ENCODE assay signal across 16 cellular contexts in the genomic region with DNA sequence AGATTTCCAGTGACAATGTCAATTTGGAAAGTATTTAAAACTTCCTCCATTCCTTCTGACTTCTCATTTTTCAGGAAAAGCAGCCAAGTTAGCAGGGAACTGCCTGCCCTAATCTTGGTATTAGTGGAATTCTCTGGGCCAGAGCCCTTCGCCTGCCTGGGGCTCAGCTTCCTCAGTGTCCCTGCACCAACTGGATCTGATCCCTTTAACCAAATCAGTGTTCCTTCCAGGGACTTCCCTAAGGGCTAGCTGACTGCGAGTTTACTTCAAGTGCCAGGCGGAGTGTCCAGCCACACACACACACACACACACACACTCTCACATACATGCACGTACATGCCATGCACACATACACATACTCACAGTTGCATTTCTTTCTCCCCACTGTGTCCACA. TPM values are rescaled to one million over a fixed set of nuclear protein-coding genes. Genes with fewer than 3 reads are reported as not detected.
DNase-seq lines count a peak whose midpoint lies in the region; ATAC-seq and TF ChIP-seq lines count a peak whose summit lies in the region.
"Had no signal": no experiment of that assay in that cellular context is flagged by ENCODE, and none has a peak within 500 bp of the region (broad histone marks: within the 10 kb centered on the region; RNA-seq: fewer than 3 reads in every experiment).

No MANE protein-coding gene starts in this region.

- peak overlapping the region; percentile 13 to 77 for H3K27ac ChIP-seq in testis
- H3K27ac ChIP-seq: brain microvascular endothelial cell had no signal

- H3K4me1 Mint-ChIP-seq in activated CD4-positive, alpha-beta memory T cell treated with anti-CD3 and anti-CD28 coated beads for 36 hours (ENCODE audit: low read depth): no peaks in the 10 kb centered on the region

- no peak for TF ChIP-seq CTCF in fibroblast of the aortic adventitia (IDR thresholded peaks at IDR 0.05; ENCODE audit: insufficient read depth, low read length)
- TF ChIP-seq CTCF in mucosa of descending colon (IDR thresholded peaks at IDR 0.05): no peak
- TF ChIP-seq CTCF in testis (IDR thresholded peaks at IDR 0.05): no peak

- no peak for TF ChIP-seq POLR2A in testis (IDR thresholded peaks at IDR 0.05)

- POLR2A ChIA-PET in activated CD4-positive, alpha-beta memory T cell treated with anti-CD3 and anti-CD28 coated beads for 36 hours (lab: Charles Lee): no interaction called here

- H3K27ac Mint-ChIP-seq in activated CD4-positive, alpha-beta memory T cell treated with anti-CD3 and anti-CD28 coated beads for 36 hours: no peak overlapping the region
- H3K27ac Mint-ChIP-seq: activated CD4-positive, alpha-beta T cell treated with anti-CD3 and anti-CD28 coated beads for 36 hours; CD4-positive, alpha-beta T cell; stimulated activated memory B cell treated with anti-CD40 and anti-IgM and Interleukin-4, amounts not matched to agents 10 μg/mL and 1 μg/mL and 100 μg/mL, for 72 hours had no signal

- no peaks in the 10 kb centered on the region for H3K36me3 Mint-ChIP-seq in activated CD4-positive, alpha-beta memory T cell treated with anti-CD3 and anti-CD28 coated beads for 36 hours

- H3K27me3 ChIP-seq in testis: no peaks in the 10 kb centered on the region
- H3K27me3 ChIP-seq: brain microvascular endothelial cell had no signal

- H3K4me3 Mint-ChIP-seq in activated CD4-positive, alpha-beta memory T cell treated with anti-CD3 and anti-CD28 coated beads for 36 hours: no peak overlapping the region
- H3K4me3 Mint-ChIP-seq: activated CD4-positive, alpha-beta T cell treated with anti-CD3 and anti-CD28 coated beads for 36 hours; CD4-positive, alpha-beta T cell; stimulated activated memory B cell treated with anti-CD40 and anti-IgM and Interleukin-4, amounts not matched to agents 10 μg/mL and 1 μg/mL and 100 μg/mL, for 72 hours had no signal

- DNase-seq in fibroblast of the aortic adventitia (ENCODE audit: low read depth) (peak; percentile 65), mucosa of descending colon (no peak), testis (no peak), anterior cingulate cortex (lab: John Stamatoyannopoulos, UW) (no peak), NCI-H1694 (lab: John Stamatoyannopoulos, UW) (no peak)
- DNase-seq in activated CD4-positive, alpha-beta memory T cell treated with anti-CD3 and anti-CD28 coated beads for 36 hours: no peak
- DNase-seq: activated CD4-positive, alpha-beta T cell treated with anti-CD3 and anti-CD28 coated beads for 36 hours; brain microvascular endothelial cell; CD4-positive, alpha-beta T cell; Kasumi-1; NCI-H2081 treated with DMSO at 0.1 percent for 48 hours; nucleus accumbens; stimulated activated CD4-positive, alpha-beta T cell treated with anti-CD3 and anti-CD28 coated beads, Interleukin-2, amount 100 ng/mL, for 24 hours had no signal

- WGBS in testis, 2 donors: 37 to 47% methylated on average over 4 of the region's 4 CpGs

- CTCF ChIA-PET in activated CD4-positive, alpha-beta memory T cell treated with anti-CD3 and anti-CD28 coated beads for 36 hours (lab: Charles Lee): no interaction called here

- H3K4me3 ChIP-seq in fibroblast of the aortic adventitia (ENCODE audit: low read depth, low read length): no peak overlapping the region
- no peak overlapping the region for H3K4me3 ChIP-seq in mucosa of descending colon
- H3K4me3 ChIP-seq in testis: no peak overlapping the region

- H3K9me3 ChIP-seq in mucosa of descending colon (no peaks in the 10 kb centered on the region), testis (no peaks in the 10 kb centered on the region)

- intact Hi-C loops in mucosa of descending colon (cut with DNase I, micrococcal nuclease) (no loop called here), testis (cut with DNase I; ENCODE audit: low total_unique reads) (no loop called here)
- intact Hi-C loops in activated CD4-positive, alpha-beta memory T cell treated with anti-CD3 and anti-CD28 coated beads for 36 hours (cut with micrococcal nuclease): no loop called here

- H3K36me3 ChIP-seq in mucosa of descending colon (ENCODE audit: low read depth) (no peaks in the 10 kb centered on the region), testis (ENCODE audit: low read depth, missing control alignments) (no peaks in the 10 kb centered on the region)
- H3K36me3 ChIP-seq: brain microvascular endothelial cell had no signal

- peak; percentile 74 for ATAC-seq in SK-N-SH treated with all-trans-retinoic acid at 6 μM for 48 hours
- ATAC-seq in mucosa of descending colon: peak; percentile 36
- ATAC-seq in HG02938 (IDR thresholded peaks at IDR 0.05; ENCODE audit: unreplicated experiment): no peak
- ATAC-seq: activated CD4-positive, alpha-beta T cell treated with anti-CD3 and anti-CD28 coated beads for 36 hours; stimulated activated memory B cell treated with anti-CD40 and anti-IgM and Interleukin-4, amounts not matched to agents 10 μg/mL and 1 μg/mL and 100 μg/mL, for 72 hours had no signal

- no peaks in the 10 kb centered on the region for H3K27me3 Mint-ChIP-seq in activated CD4-positive, alpha-beta memory T cell treated with anti-CD3 and anti-CD28 coated beads for 36 hours
- H3K27me3 Mint-ChIP-seq: activated CD4-positive, alpha-beta T cell treated with anti-CD3 and anti-CD28 coated beads for 36 hours; CD4-positive, alpha-beta T cell; stimulated activated memory B cell treated with anti-CD40 and anti-IgM and Interleukin-4, amounts not matched to agents 10 μg/mL and 1 μg/mL and 100 μg/mL, for 72 hours had no signal

- no peaks in the 10 kb centered on the region for H3K9me3 Mint-ChIP-seq in activated CD4-positive, alpha-beta memory T cell treated with anti-CD3 and anti-CD28 coated beads for 36 hours
- H3K9me3 Mint-ChIP-seq: CD4-positive, alpha-beta T cell had no signal

- peaks cover 27% of the 10 kb centered on the region for H3K4me1 ChIP-seq in mucosa of descending colon (ENCODE audit: low read depth)
- peaks cover 33% of the 10 kb centered on the region for H3K4me1 ChIP-seq in testis

TF ChIP-seq in SK-N-SH treated with all-trans-retinoic acid at 6 μM for 48 hours, 23 proteins besides CTCF, POLR2A, EP300 and RAD21:
- TF ChIP-seq ESRRG (CRISPR knock-in tag; IDR thresholded peaks at IDR 0.05): no peak
- TF ChIP-seq BACH2 (CRISPR knock-in tag; IDR thresholded peaks at IDR 0.05; ENCODE audit: borderline replicate concordance): no peak
- TF ChIP-seq GLIS3 (CRISPR knock-in tag; IDR thresholded peaks at IDR 0.05): no peak
- TF ChIP-seq, protein P1, sequence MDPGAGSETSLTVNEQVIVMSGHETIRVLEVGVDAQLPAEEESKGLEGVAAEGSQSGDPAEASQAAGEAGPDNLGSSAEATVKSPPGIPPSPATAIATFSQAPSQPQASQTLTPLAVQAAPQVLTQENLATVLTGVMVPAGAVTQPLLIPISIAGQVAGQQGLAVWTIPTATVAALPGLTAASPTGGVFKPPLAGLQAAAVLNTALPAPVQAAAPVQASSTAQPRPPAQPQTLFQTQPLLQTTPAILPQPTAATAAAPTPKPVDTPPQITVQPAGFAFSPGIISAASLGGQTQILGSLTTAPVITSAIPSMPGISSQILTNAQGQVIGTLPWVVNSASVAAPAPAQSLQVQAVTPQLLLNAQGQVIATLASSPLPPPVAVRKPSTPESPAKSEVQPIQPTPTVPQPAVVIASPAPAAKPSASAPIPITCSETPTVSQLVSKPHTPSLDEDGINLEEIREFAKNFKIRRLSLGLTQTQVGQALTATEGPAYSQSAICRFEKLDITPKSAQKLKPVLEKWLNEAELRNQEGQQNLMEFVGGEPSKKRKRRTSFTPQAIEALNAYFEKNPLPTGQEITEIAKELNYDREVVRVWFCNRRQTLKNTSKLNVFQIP (CRISPR knock-in tag; IDR thresholded peaks at IDR 0.05; ENCODE audit: borderline replicate concordance, low read depth): no peak
- no peak for TF ChIP-seq PPARA (CRISPR knock-in tag; IDR thresholded peaks at IDR 0.05; ENCODE audit: borderline replicate concordance)

RNA-seq across cellular contexts. Expression of a gene that starts 20.0 kb away (rescaled TPM):
- total RNA-seq in fibroblast of the aortic adventitia (ENCODE audit: low replicate concordance) (1.6 and 3.5 TPM in 2 replicates), mucosa of descending colon (10 to 100 TPM; 24.4 to 45.2 (median 33.7) TPM), testis (10 to 100 TPM; 27.2 to 41.1 TPM)
- 22.0 TPM for polyA plus RNA-seq in testis (ENCODE audit: insufficient read depth, low read depth, low replicate concordance)
- 1 to 10 TPM; 1.4 to 2.1 TPM for total RNA-seq in activated CD4-positive, alpha-beta memory T cell treated with anti-CD3 and anti-CD28 coated beads for 36 hours
